In the genomic region with DNA sequence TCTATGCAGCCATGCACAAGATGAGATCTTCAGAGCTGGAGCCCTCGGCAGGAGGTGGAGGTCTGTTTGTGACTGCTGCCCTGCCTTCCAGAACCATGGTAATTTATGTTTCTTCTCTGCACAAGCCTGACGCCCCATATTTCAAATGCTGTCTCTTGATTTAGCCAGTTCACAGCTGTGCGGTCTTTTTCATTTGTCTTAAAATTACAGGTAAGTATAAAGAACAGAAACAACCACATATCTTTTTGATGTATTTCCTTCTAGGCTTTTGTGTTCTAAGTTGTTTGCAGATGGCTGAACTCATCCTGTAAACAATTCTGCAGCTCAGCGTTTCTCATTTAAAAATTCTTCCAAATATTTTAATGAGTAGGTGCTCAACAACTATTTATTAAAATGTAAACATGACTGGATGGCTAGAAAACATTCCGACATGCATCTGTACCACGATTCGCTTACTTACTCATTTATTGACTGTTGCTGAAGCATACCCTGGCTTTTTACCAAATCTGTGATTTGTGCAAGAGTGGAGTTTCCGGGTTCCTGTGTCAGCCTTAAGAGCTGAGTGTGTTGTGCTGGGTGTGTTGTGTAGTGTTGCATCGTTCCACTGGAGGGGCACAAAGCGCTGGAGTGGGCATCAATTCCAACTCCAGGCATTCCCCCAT, we compare ENCODE assay signal across 8 cellular contexts. TPM values are rescaled to one million over a fixed set of nuclear protein-coding genes. Genes with fewer than 3 reads are reported as not detected.
DNase-seq lines count a peak whose midpoint lies in the region; ATAC-seq and TF ChIP-seq lines count a peak whose summit lies in the region.

No MANE protein-coding gene starts in this region.

- H3K27me3 Mint-ChIP-seq in CD14-positive monocyte (ENCODE audit: low read depth in 3 of 3), result peaks cover 0 to 2% (median 2%) of the 10 kb centered on the region in 3 donors

- 78 to 83% methylated on average over 10 of the region's 10 CpGs for WGBS in heart right ventricle, 2 donors

- no peak for ATAC-seq in heart right ventricle
- no peak for ATAC-seq in HG03354 (IDR thresholded peaks at IDR 0.05; ENCODE audit: poor library complexity, severe bottlenecking, unreplicated experiment)

- DNase-seq in GM10248 (ENCODE audit: extremely low spot score) (peak; percentile 15), NCI-H1417 treated with DMSO at 0.1 percent for 48 hours (lab: John Stamatoyannopoulos, UW) (peak; percentile 11), brain microvascular endothelial cell (peak; percentile 64), non-pigmented ciliary epithelial cell (ENCODE audit: low read depth) (peak; percentile 42), heart right ventricle (no peak), NCI-H146 (lab: John Stamatoyannopoulos, UW) (no peak), CD14-positive monocyte (ENCODE audit: low spot score) (no peak)

- H3K4me3 Mint-ChIP-seq in CD14-positive monocyte, result no peak overlapping the region

- TF ChIP-seq CTCF in GM10248 (IDR thresholded peaks at IDR 0.05; ENCODE audit: control extremely low read depth, extremely low read depth, low read depth, missing control alignments), result no peak
- TF ChIP-seq CTCF in brain microvascular endothelial cell (IDR thresholded peaks at IDR 0.05; ENCODE audit: low read depth, low read length, missing control alignments), result peak; percentile 7
- no peak for TF ChIP-seq CTCF in heart right ventricle (IDR thresholded peaks at IDR 0.05)
- no peak for TF ChIP-seq CTCF in CD14-positive monocyte (IDR thresholded peaks at IDR 0.05)

- no peaks in the 10 kb centered on the region for H3K27me3 ChIP-seq in brain microvascular endothelial cell (replicated peaks)
- H3K27me3 ChIP-seq in heart right ventricle, result no peaks in the 10 kb centered on the region

- H3K36me3 ChIP-seq in brain microvascular endothelial cell (replicated peaks), result no peaks in the 10 kb centered on the region
- H3K36me3 ChIP-seq in heart right ventricle, result peaks cover 0 to 4% (median 0%) of the 10 kb centered on the region in 9 donors

- POLR2A ChIA-PET in GM10248 (lab: Yijun Ruan, JAX), result no interaction called here

- peak overlapping the region in 2 of 7 donors; percentile 35 to 38 for H3K27ac Mint-ChIP-seq in CD14-positive monocyte

- in situ Hi-C loops in brain microvascular endothelial cell (cut with HindIII; ENCODE audit: low pct_ligation_motif_present, low sequenced_read_pairs), result no loop called here

- H3K4me1 Mint-ChIP-seq in CD14-positive monocyte, result peaks cover 66% of the 10 kb centered on the region

- H3K36me3 Mint-ChIP-seq in CD14-positive monocyte, result peaks cover 21 to 40% of the 10 kb centered on the region in 2 donors

- peaks cover 3 to 99% (median 27%) of the 10 kb centered on the region in 9 donors for H3K4me1 ChIP-seq in heart right ventricle

- H3K27ac ChIP-seq in brain microvascular endothelial cell (no peak overlapping the region), heart right ventricle (peak overlapping the region in 1 of 10 donors; percentile 63)

- intact Hi-C loops in heart right ventricle (cut with DNase I) (loop anchor here in 1 of 10 donors (5.0 kb wide), 1 partner anchor 38 kb away; no protein-coding TSS in a partner anchor), CD14-positive monocyte (cut with micrococcal nuclease) (no loop called here)

- H3K9me3 Mint-ChIP-seq in CD14-positive monocyte, result no peaks in the 10 kb centered on the region

- no peaks in the 10 kb centered on the region for H3K9me3 ChIP-seq in heart right ventricle

- CTCF ChIA-PET in GM10248 (lab: Yijun Ruan, JAX), result interaction anchor here (0.6 to 1.7 kb wide), 6 partner anchors 9 to 27 kb away, joined by 3 to 5 read pairs (median 3); no protein-coding TSS in a partner anchor

- H3K4me3 ChIP-seq in brain microvascular endothelial cell (ENCODE audit: low read depth, low read length) (no peak overlapping the region), heart right ventricle (no peak overlapping the region)

RNA-seq across cellular contexts. Expression of a gene that starts 58.9 kb away (rescaled TPM):
- total RNA-seq in heart right ventricle, result 10 to 100 TPM in 8 of 10 donors, 1 to 10 TPM in 2; 8.8 to 29.1 (median 14.3) TPM
- polyA plus RNA-seq in heart right ventricle (1 to 10 TPM; 6.0 to 6.4 TPM), CD14-positive monocyte (10 to 100 TPM in 1 of 2 donors, 1 to 10 TPM in 1; 9.7 to 16.6 TPM)

Comparison
In these comparisons a context has a peak if more than half of its experiments do, and no peak if none do; other contexts are left out.
1. DNase-seq: peak in GM10248 (single experiment), NCI-H1417 treated with DMSO at 0.1 percent for 48 hours (single experiment), brain microvascular endothelial cell (single experiment) and non-pigmented ciliary epithelial cell (single experiment); none in heart right ventricle (0 of 2), NCI-H146 (single experiment) and CD14-positive monocyte (single experiment).